ENCODE assay signal across 13 cellular contexts in genomic region chr11:27837895-27838563, GRCh38.
DNase-seq lines count a peak whose midpoint lies in the region; ATAC-seq lines count a peak whose summit lies in the region.
"Had no signal": no experiment of that assay in that cellular context is flagged by ENCODE, and none has a peak within 500 bp of the region (broad histone marks: within the 10 kb centered on the region; RNA-seq: fewer than 3 reads in every experiment).

No MANE protein-coding gene starts in this region.

- no peaks in the 10 kb centered on the region for H3K36me3 Mint-ChIP-seq in memory B cell
- H3K36me3 Mint-ChIP-seq in activated T-helper 17 cell treated with anti-CD3 and anti-CD28 coated beads, Interleukin-2, amount 50 U/mL, for 72 hours (ENCODE audit: low read depth): no peaks in the 10 kb centered on the region
- H3K36me3 Mint-ChIP-seq: mesothelial cell of epicardium had no signal

- peaks cover under 1% of the 10 kb centered on the region for H3K9me3 Mint-ChIP-seq in memory B cell
- H3K9me3 Mint-ChIP-seq in activated T-helper 17 cell treated with anti-CD3 and anti-CD28 coated beads, Interleukin-2, amount 50 U/mL, for 72 hours: peaks cover 5% of the 10 kb centered on the region
- H3K9me3 Mint-ChIP-seq: H9 had no signal

- H3K4me1 Mint-ChIP-seq in memory B cell: peaks cover 4% of the 10 kb centered on the region
- no peaks in the 10 kb centered on the region for H3K4me1 Mint-ChIP-seq in activated T-helper 17 cell treated with anti-CD3 and anti-CD28 coated beads, Interleukin-2, amount 50 U/mL, for 72 hours
- H3K4me1 Mint-ChIP-seq: H9, mesothelial cell of epicardium had no signal

- DNase-seq in memory B cell (ENCODE audit: low spot score in 2 of 2) (no peak), amniotic stem cell (lab: John Stamatoyannopoulos, UW) (no peak)
- DNase-seq: body of pancreas, DMS153, H9, retina, T1000 had no signal

- H3K27me3 Mint-ChIP-seq in memory B cell: peaks cover 4% of the 10 kb centered on the region
- H3K27me3 Mint-ChIP-seq in activated T-helper 17 cell treated with anti-CD3 and anti-CD28 coated beads, Interleukin-2, amount 50 U/mL, for 72 hours: peaks cover 8% of the 10 kb centered on the region

- no peak overlapping the region for H3K4me3 Mint-ChIP-seq in memory B cell
- no peak overlapping the region for H3K4me3 Mint-ChIP-seq in activated T-helper 17 cell treated with anti-CD3 and anti-CD28 coated beads, Interleukin-2, amount 50 U/mL, for 72 hours
- H3K4me3 Mint-ChIP-seq: H9, mesothelial cell of epicardium had no signal

- no peak overlapping the region for H3K27ac Mint-ChIP-seq in memory B cell
- no peak overlapping the region for H3K27ac Mint-ChIP-seq in activated T-helper 17 cell treated with anti-CD3 and anti-CD28 coated beads, Interleukin-2, amount 50 U/mL, for 72 hours
- H3K27ac Mint-ChIP-seq: H9, mesothelial cell of epicardium had no signal

- peak; percentile 90 for ATAC-seq in GM18909 (IDR thresholded peaks at IDR 0.05; ENCODE audit: poor library complexity, unreplicated experiment)
- peak; percentile 87 for ATAC-seq in GM21576 (IDR thresholded peaks at IDR 0.05; ENCODE audit: unreplicated experiment)
- peak; percentile 61 for ATAC-seq in HG03097 (IDR thresholded peaks at IDR 0.05; ENCODE audit: low FRiP score, unreplicated experiment)
- peak; percentile 46 for ATAC-seq in memory B cell (ENCODE audit: low read depth)
- ATAC-seq in activated T-helper 17 cell treated with anti-CD3 and anti-CD28 coated beads, Interleukin-2, amount 50 U/mL, for 72 hours (replicated peaks): no peak
- ATAC-seq in activated CD4-positive, CD25-positive, alpha-beta regulatory T cell treated with anti-CD3 and anti-CD28 coated beads, Interleukin-2, amount 50 U/mL, for 24 hours: no peak
- ATAC-seq: body of pancreas had no signal

Comparison
In these comparisons a context has a peak if more than half of its experiments do, and no peak if none do; other contexts are left out.
1. ATAC-seq: peak in GM18909 (single experiment), GM21576 (single experiment), HG03097 (single experiment) and memory B cell (single experiment); none in activated T-helper 17 cell treated with anti-CD3 and anti-CD28 coated beads, Interleukin-2, amount 50 U/mL, for 72 hours (single experiment) and activated CD4-positive, CD25-positive, alpha-beta regulatory T cell treated with anti-CD3 and anti-CD28 coated beads, Interleukin-2, amount 50 U/mL, for 24 hours (0 of 2).